11 cellular contexts compared by ENCODE assay signal in the genomic region with DNA sequence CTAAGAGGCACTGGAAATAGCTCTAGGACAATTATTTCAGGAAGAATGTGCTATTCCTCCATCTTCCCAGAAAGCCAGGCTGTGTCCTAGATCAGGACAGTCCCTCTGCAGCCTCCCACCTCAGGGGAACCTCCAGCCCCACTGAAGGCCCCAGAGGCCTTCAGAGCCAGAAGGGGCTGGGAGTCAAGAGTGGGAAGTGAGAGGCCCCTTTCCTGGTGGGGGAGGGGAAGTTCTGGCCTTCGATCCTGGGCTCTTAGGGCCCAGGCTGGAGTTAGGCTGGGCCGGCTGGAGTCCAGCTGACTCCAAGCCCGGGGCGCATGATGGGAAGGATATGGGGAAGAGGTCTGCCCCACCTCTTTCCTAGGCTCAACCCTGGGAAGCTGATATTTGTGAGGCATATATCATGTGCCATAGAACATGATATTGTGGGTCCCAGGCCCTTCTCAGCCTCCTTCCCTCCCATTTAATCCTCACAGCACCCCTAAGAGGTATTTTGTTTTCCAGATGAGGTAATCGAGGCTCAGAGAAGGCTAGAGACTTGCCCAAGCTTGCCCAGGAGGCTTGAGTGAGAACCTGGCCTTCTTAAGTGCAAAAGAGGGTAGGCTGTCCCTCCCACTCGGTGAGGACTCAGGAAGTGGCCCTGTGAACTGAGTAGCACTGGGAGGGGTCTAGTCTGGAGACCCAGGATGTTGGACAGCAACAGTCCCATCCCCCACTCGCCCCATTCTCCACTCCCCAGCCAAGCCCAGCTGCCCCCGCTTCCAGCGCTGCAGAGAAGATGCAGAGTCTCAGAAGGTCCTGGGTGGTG. TPM values are rescaled to one million over a fixed set of nuclear protein-coding genes. Genes with fewer than 3 reads are reported as not detected.
DNase-seq lines count a peak whose midpoint lies in the region; ATAC-seq and TF ChIP-seq lines count a peak whose summit lies in the region.
"Had no signal": no experiment of that assay in that cellular context is flagged by ENCODE, and none has a peak within 500 bp of the region (broad histone marks: within the 10 kb centered on the region; RNA-seq: fewer than 3 reads in every experiment).

No MANE protein-coding gene starts in this region.

- H3K27ac ChIP-seq in HEK293 (ENCODE audit: extremely low read depth, low read depth, low read length) (no peak overlapping the region; the same call in 1 of the 2 replicates), stomach (peak overlapping the region; percentile 64 to 79 (median 75)), substantia nigra (ENCODE audit: low read depth, low read length, poor library complexity, severe bottlenecking) (no peak overlapping the region)

- TF ChIP-seq CTCF in HEK293 (tag by site-specific recombination; IDR thresholded peaks at IDR 0.05) (no peak), stomach (IDR thresholded peaks at IDR 0.05) (no peak)

- ATAC-seq in activated naive CD8-positive, alpha-beta T cell treated with anti-CD3 and anti-CD28 coated beads, Interleukin-2, amount 10 ng/mL, durations not matched to agents 7 days and 5 days (ENCODE audit: low read depth) = peak; percentile 56
- ATAC-seq in left ventricle myocardium superior (peak; percentile 56), HG03139 (IDR thresholded peaks at IDR 0.05; ENCODE audit: unreplicated experiment) (no peak), GM18511 (IDR thresholded peaks at IDR 0.05; ENCODE audit: unreplicated experiment) (no peak)

- H3K36me3 ChIP-seq in HEK293 (ENCODE audit: control insufficient read depth in 2 of 2, insufficient read depth in 1 of 2, low read length in 2 of 2) (no peaks in the 10 kb centered on the region), stomach (no peaks in the 10 kb centered on the region)

- H3K27ac Mint-ChIP-seq in activated naive CD8-positive, alpha-beta T cell treated with anti-CD3 and anti-CD28 coated beads, Interleukin-2, amount 10 ng/mL, durations not matched to agents 7 days and 5 days = peak overlapping the region; percentile 86

- peaks cover 2% of the 10 kb centered on the region for H3K36me3 Mint-ChIP-seq in activated naive CD8-positive, alpha-beta T cell treated with anti-CD3 and anti-CD28 coated beads, Interleukin-2, amount 10 ng/mL, durations not matched to agents 7 days and 5 days

- intact Hi-C loops in left ventricle myocardium superior (cut with micrococcal nuclease) = loop anchor here (10.0 kb wide), 1 partner anchor 61 kb away; no protein-coding TSS in a partner anchor
- intact Hi-C loops in stomach (cut with DNase I; ENCODE audit: low total_unique reads) = no loop called here

- H3K4me1 Mint-ChIP-seq in activated naive CD8-positive, alpha-beta T cell treated with anti-CD3 and anti-CD28 coated beads, Interleukin-2, amount 10 ng/mL, durations not matched to agents 7 days and 5 days = peaks cover 26% of the 10 kb centered on the region

- peak overlapping the region; percentile 73 for H3K4me3 Mint-ChIP-seq in activated naive CD8-positive, alpha-beta T cell treated with anti-CD3 and anti-CD28 coated beads, Interleukin-2, amount 10 ng/mL, durations not matched to agents 7 days and 5 days

- WGBS in stomach, 5 donors = 51 to 67% (median 55%) methylated on average over 7 to 9 of the region's 9 CpGs

- H3K9me3 ChIP-seq in HEK293 (ENCODE audit: control insufficient read depth, insufficient read depth, low read depth, low read length) = no peaks in the 10 kb centered on the region
- no peaks in the 10 kb centered on the region for H3K9me3 ChIP-seq in stomach

- H3K27me3 ChIP-seq in stomach = no peaks in the 10 kb centered on the region

- no peaks in the 10 kb centered on the region for H3K27me3 Mint-ChIP-seq in activated naive CD8-positive, alpha-beta T cell treated with anti-CD3 and anti-CD28 coated beads, Interleukin-2, amount 10 ng/mL, durations not matched to agents 7 days and 5 days

- TF ChIP-seq EP300 in stomach (IDR thresholded peaks at IDR 0.05) = no peak

- POLR2A ChIA-PET in HEK293 (lab: Yijun Ruan, JAX) = interaction anchor here (1.3 kb wide), 1 partner anchor 17 kb away, joined by 3 read pairs; no protein-coding TSS in a partner anchor
- POLR2A ChIA-PET in activated naive CD8-positive, alpha-beta T cell treated with anti-CD3 and anti-CD28 coated beads, Interleukin-2, amount 10 ng/mL, durations not matched to agents 7 days and 5 days (lab: Charles Lee) = interaction anchor here (0.5 to 1.8 kb wide), 5 partner anchors 7 to 173 kb away, joined by 3 to 5 read pairs (median 3); a partner anchor contains a TSS

- H3K4me3 ChIP-seq in HEK293 (ENCODE audit: low read depth, low read length) (no peak overlapping the region), stomach (no peak overlapping the region)

- peak; percentile 47 for DNase-seq in activated naive CD8-positive, alpha-beta T cell treated with anti-CD3 and anti-CD28 coated beads, Interleukin-2, amount 10 ng/mL, durations not matched to agents 7 days and 5 days
- DNase-seq in left ventricle myocardium superior (peak; percentile 78), stomach (no peak), substantia nigra (lab: John Stamatoyannopoulos, UW) (no peak), DMS 273 treated with DMSO at 0.1 percent for 48 hours (lab: John Stamatoyannopoulos, UW) (no peak)
- DNase-seq: activated T-cell treated with anti-CD3 and anti-CD28 coated beads, Interleukin-2, amount 50 U/mL, for 1 hour; dermis blood vessel endothelial cell; retina had no signal

- CTCF ChIA-PET in HEK293 (lab: Yijun Ruan, JAX) = interaction anchor here (0.6 to 1.5 kb wide), 2 partner anchors 16 to 319 kb away, joined by 3 to 6 read pairs; no protein-coding TSS in a partner anchor

- no peak for TF ChIP-seq POLR2A in stomach (IDR thresholded peaks at IDR 0.05)

- H3K4me1 ChIP-seq in HEK293 (ENCODE audit: control insufficient read depth, insufficient read depth, low read length) = peaks cover 6% of the 10 kb centered on the region; the same call in 1 of the 2 replicates
- H3K4me1 ChIP-seq in stomach = peaks cover 26 to 35% (median 31%) of the 10 kb centered on the region in 4 donors

- no peaks in the 10 kb centered on the region for H3K9me3 Mint-ChIP-seq in activated naive CD8-positive, alpha-beta T cell treated with anti-CD3 and anti-CD28 coated beads, Interleukin-2, amount 10 ng/mL, durations not matched to agents 7 days and 5 days

TF ChIP-seq in HEK293, 187 proteins besides CTCF, POLR2A, EP300 and RAD21 (continues in another document):
- TF ChIP-seq ZFP69B (tag by site-specific recombination; IDR thresholded peaks at IDR 0.05) (0 out of 2 replicates have a peak, but pooled peaks have one; percentile 54), SP7 (tag by site-specific recombination; IDR thresholded peaks at IDR 0.05) (0 out of 2 replicates have a peak, but pooled peaks have one; percentile 22), KLF10 (tag by site-specific recombination; IDR thresholded peaks at IDR 0.05) (no peak)
- TF ChIP-seq, protein P1, sequence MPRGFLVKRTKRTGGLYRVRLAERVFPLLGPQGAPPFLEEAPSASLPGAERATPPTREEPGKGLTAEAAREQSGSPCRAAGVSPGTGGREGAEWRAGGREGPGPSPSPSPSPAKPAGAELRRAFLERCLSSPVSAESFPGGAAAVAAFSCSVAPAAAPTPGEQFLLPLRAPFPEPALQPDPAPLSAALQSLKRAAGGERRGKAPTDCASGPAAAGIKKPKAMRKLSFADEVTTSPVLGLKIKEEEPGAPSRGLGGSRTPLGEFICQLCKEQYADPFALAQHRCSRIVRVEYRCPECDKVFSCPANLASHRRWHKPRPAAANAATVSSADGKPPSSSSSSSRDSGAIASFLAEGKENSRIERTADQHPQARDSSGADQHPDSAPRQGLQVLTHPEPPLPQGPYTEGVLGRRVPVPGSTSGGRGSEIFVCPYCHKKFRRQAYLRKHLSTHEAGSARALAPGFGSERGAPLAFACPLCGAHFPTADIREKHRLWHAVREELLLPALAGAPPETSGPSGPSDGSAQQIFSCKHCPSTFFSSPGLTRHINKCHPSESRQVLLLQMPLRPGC (tag by site-specific recombination; IDR thresholded peaks at IDR 0.05) = no peak
- TF ChIP-seq, protein P2, sequence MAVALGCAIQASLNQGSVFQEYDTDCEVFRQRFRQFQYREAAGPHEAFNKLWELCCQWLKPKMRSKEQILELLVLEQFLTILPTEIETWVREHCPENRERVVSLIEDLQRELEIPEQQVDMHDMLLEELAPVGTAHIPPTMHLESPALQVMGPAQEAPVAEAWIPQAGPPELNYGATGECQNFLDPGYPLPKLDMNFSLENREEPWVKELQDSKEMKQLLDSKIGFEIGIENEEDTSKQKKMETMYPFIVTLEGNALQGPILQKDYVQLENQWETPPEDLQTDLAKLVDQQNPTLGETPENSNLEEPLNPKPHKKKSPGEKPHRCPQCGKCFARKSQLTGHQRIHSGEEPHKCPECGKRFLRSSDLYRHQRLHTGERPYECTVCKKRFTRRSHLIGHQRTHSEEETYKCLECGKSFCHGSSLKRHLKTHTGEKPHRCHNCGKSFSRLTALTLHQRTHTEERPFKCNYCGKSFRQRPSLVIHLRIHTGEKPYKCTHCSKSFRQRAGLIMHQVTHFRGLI (tag by site-specific recombination; IDR thresholded peaks at IDR 0.05) = no peak

RNA-seq across cellular contexts. Expression of a gene that starts 18.6 kb away (rescaled TPM):
- 1 to 10 TPM; 6.7 to 9.5 TPM for total RNA-seq in activated naive CD8-positive, alpha-beta T cell treated with anti-CD3 and anti-CD28 coated beads, Interleukin-2, amount 10 ng/mL, durations not matched to agents 7 days and 5 days
- total RNA-seq in left ventricle myocardium superior (269 TPM), stomach (100 to 1,000 TPM in 4 of 5 donors, 10 to 100 TPM in 1; 88.7 to 504 (median 186) TPM)
- 10 to 100 TPM; 21.7 to 98.5 (median 62.1) TPM for polyA plus RNA-seq in stomach

RNA-seq across cellular contexts. Expression of a gene that starts 21.1 kb away (rescaled TPM):
- total RNA-seq in activated naive CD8-positive, alpha-beta T cell treated with anti-CD3 and anti-CD28 coated beads, Interleukin-2, amount 10 ng/mL, durations not matched to agents 7 days and 5 days = not detected
- total RNA-seq in left ventricle myocardium superior = not detected
- 10 to 100 TPM in 1 of 5 donors, not detected in 4; 84.3 TPM for total RNA-seq in stomach
- polyA plus RNA-seq in stomach = 10 to 100 TPM in 2 of 3 donors, 1 to 10 TPM in 1; 6.1 to 37.8 (median 18.6) TPM
- total RNA-seq: dermis blood vessel endothelial cell had no signal

RNA-seq across cellular contexts. Expression of a gene that starts 45.8 kb away (rescaled TPM):
- total RNA-seq in activated naive CD8-positive, alpha-beta T cell treated with anti-CD3 and anti-CD28 coated beads, Interleukin-2, amount 10 ng/mL, durations not matched to agents 7 days and 5 days = not detected
- total RNA-seq in left ventricle myocardium superior (not detected), stomach (10 to 100 TPM in 1 of 5 donors, 1 to 10 TPM in 1, not detected in 3; 3.6 to 17.2 TPM)
- 10 to 100 TPM in 2 of 3 donors, 1 to 10 TPM in 1; 7.0 to 62.9 (median 53.2) TPM for polyA plus RNA-seq in stomach
- total RNA-seq: dermis blood vessel endothelial cell had no signal

Comparison
In these comparisons a context has a peak if more than half of its experiments do, and no peak if none do; other contexts are left out.
1. H3K27ac ChIP-seq: peak in stomach (5 of 5); none in HEK293 (single experiment) and substantia nigra (single experiment).
2. ATAC-seq: peak in activated naive CD8-positive, alpha-beta T cell treated with anti-CD3 and anti-CD28 coated beads, Interleukin-2, amount 10 ng/mL, durations not matched to agents 7 days and 5 days (single experiment) and left ventricle myocardium superior (single experiment); none in HG03139 (single experiment) and GM18511 (single experiment).
3. DNase-seq: peak in activated naive CD8-positive, alpha-beta T cell treated with anti-CD3 and anti-CD28 coated beads, Interleukin-2, amount 10 ng/mL, durations not matched to agents 7 days and 5 days (single experiment) and left ventricle myocardium superior (single experiment); none in stomach (single experiment), substantia nigra (0 of 49) and DMS 273 treated with DMSO at 0.1 percent for 48 hours (single experiment).
4. RNA of a gene that starts 18.6 kb away (total RNA-seq): 269 TPM in left ventricle myocardium superior (single experiment) and 88.7 to 504 TPM in stomach; 6.7 to 9.5 TPM in activated naive CD8-positive, alpha-beta T cell treated with anti-CD3 and anti-CD28 coated beads, Interleukin-2, amount 10 ng/mL, durations not matched to agents 7 days and 5 days; every median in the first group is over 4 times any median in the second.